Comparison of ENCODE assay signal across 1 cellular context in the genomic region with DNA sequence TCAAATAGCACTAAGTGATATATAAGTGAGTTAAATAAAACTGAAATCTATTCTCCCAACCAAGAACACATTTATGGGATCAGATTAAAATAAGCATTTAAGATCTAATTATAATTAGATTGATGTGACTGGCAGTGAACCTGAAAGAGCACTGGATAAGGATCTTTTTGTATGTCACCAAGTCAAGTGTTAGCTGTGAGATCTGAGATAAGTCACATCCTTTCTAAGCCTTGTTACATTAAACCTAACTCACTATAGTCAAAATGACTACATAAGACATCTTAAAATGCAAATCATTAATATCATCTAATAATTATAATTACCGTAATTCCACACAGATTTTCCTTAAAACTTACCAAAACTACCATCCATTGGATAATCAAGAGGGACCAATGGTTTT.
TF ChIP-seq lines count a peak whose summit lies in the region.

No MANE protein-coding gene starts in this region.

TF ChIP-seq in HepG2, 621 proteins besides CTCF, POLR2A, EP300 and RAD21:
- TF ChIP-seq SOX13 (IDR thresholded peaks at IDR 0.05) (no peak), SOX13 (CRISPR knock-in tag; conservative IDR thresholded peaks at IDR 0.05 in 1 of 2, IDR thresholded peaks at IDR 0.05 in 1 of 2) (no peak), SMYD3 (CRISPR knock-in tag; IDR thresholded peaks at IDR 0.05) (no peak), CBX1 (IDR thresholded peaks at IDR 0.05; ENCODE audit: low read depth) (no peak), KLF6 (CRISPR knock-in tag; IDR thresholded peaks at IDR 0.05) (no peak), ZNF253 (CRISPR knock-in tag; IDR thresholded peaks at IDR 0.05; ENCODE audit: borderline replicate concordance) (no peak)
- TF ChIP-seq, protein P1, sequence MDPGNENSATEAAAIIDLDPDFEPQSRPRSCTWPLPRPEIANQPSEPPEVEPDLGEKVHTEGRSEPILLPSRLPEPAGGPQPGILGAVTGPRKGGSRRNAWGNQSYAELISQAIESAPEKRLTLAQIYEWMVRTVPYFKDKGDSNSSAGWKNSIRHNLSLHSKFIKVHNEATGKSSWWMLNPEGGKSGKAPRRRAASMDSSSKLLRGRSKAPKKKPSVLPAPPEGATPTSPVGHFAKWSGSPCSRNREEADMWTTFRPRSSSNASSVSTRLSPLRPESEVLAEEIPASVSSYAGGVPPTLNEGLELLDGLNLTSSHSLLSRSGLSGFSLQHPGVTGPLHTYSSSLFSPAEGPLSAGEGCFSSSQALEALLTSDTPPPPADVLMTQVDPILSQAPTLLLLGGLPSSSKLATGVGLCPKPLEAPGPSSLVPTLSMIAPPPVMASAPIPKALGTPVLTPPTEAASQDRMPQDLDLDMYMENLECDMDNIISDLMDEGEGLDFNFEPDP (CRISPR knock-in tag; conservative IDR thresholded peaks at IDR 0.05), result no peak
- TF ChIP-seq, protein P2, sequence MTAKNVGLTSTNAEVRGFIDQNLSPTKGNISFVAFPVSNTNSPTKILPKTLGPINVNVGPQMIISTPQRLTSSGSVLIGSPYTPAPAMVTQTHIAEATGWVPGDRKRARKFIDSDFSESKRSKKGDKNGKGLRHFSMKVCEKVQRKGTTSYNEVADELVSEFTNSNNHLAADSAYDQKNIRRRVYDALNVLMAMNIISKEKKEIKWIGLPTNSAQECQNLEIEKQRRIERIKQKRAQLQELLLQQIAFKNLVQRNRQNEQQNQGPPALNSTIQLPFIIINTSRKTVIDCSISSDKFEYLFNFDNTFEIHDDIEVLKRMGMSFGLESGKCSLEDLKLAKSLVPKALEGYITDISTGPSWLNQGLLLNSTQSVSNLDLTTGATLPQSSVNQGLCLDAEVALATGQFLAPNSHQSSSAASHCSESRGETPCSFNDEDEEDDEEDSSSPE (CRISPR knock-in tag; IDR thresholded peaks at IDR 0.05), result no peak
- TF ChIP-seq, protein P3, sequence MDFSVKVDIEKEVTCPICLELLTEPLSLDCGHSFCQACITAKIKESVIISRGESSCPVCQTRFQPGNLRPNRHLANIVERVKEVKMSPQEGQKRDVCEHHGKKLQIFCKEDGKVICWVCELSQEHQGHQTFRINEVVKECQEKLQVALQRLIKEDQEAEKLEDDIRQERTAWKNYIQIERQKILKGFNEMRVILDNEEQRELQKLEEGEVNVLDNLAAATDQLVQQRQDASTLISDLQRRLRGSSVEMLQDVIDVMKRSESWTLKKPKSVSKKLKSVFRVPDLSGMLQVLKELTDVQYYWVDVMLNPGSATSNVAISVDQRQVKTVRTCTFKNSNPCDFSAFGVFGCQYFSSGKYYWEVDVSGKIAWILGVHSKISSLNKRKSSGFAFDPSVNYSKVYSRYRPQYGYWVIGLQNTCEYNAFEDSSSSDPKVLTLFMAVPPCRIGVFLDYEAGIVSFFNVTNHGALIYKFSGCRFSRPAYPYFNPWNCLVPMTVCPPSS (IDR thresholded peaks at IDR 0.05), result no peak
